ENCODE assay signal across 14 cellular contexts in genomic region chr20:4913147-4913546, GRCh38.
DNase-seq lines count a peak whose midpoint lies in the region; ATAC-seq and TF ChIP-seq lines count a peak whose summit lies in the region.
"Had no signal": no experiment of that assay in that cellular context is flagged by ENCODE, and none has a peak within 500 bp of the region (broad histone marks: within the 10 kb centered on the region; RNA-seq: fewer than 3 reads in every experiment).

No MANE protein-coding gene starts in this region.

- no peak overlapping the region for H2BK120ac ChIP-seq in trophoblast cell (ENCODE audit: insufficient read depth, low read length, poor library complexity)

- H3K4me3 Mint-ChIP-seq in endodermal cell, result peak overlapping the region; percentile 36

- no peak overlapping the region for H3K4me3 ChIP-seq in HUES48 (ENCODE audit: low read depth, low read length)
- H3K4me3 ChIP-seq in Jurkat, Clone E6-1 (ENCODE audit: low read length), result no peak overlapping the region
- H3K4me3 ChIP-seq in endodermal cell (ENCODE audit: low read length), result no peak overlapping the region
- no peak overlapping the region for H3K4me3 ChIP-seq in trophoblast cell (ENCODE audit: low read depth, low read length)
- no peak overlapping the region for H3K4me3 ChIP-seq in lower lobe of right lung
- H3K4me3 ChIP-seq: GM12878, K562 had no signal

- peaks cover 14% of the 10 kb centered on the region for H3K4me1 Mint-ChIP-seq in endodermal cell

- H4K91ac ChIP-seq in trophoblast cell (ENCODE audit: low read depth, low read length), result no peak overlapping the region

- H4K12ac ChIP-seq in trophoblast cell (ENCODE audit: low read depth, low read length), result no peak overlapping the region

- no peaks in the 10 kb centered on the region; the same call in 1 of the 2 replicates for H3K36me3 ChIP-seq in HUES48 (ENCODE audit: control insufficient read depth, insufficient read depth, low read length)
- H3K36me3 ChIP-seq in endodermal cell (ENCODE audit: control insufficient read depth, insufficient read depth, low read length), result peaks cover 9% of the 10 kb centered on the region
- H3K36me3 ChIP-seq in trophoblast cell (ENCODE audit: control insufficient read depth in 1 of 2, insufficient read depth in 2 of 2, low read length in 2 of 2), result peaks cover 0 to 4% of the 10 kb centered on the region in 2 experiments
- no peaks in the 10 kb centered on the region for H3K36me3 ChIP-seq in lower lobe of right lung
- H3K36me3 ChIP-seq: BE2C had no signal

- H3K4me2 ChIP-seq in trophoblast cell (ENCODE audit: low read length), result no peak overlapping the region

- no peak overlapping the region for H3K14ac ChIP-seq in trophoblast cell (ENCODE audit: low read length)

- H3K36me3 Mint-ChIP-seq in endodermal cell (ENCODE audit: low read depth), result peaks cover 12% of the 10 kb centered on the region

- no peak overlapping the region for H3K23ac ChIP-seq in trophoblast cell (ENCODE audit: low read length)

- no peak overlapping the region for H4K8ac ChIP-seq in trophoblast cell (ENCODE audit: low read depth, low read length)

- peak overlapping the region; percentile 36 for H3K27ac ChIP-seq in HUES48 (ENCODE audit: low read depth, low read length)
- H3K27ac ChIP-seq in endodermal cell (ENCODE audit: low read depth, low read length), result no peak overlapping the region
- H3K27ac ChIP-seq in trophoblast cell (ENCODE audit: low read depth, low read length), result no peak overlapping the region
- no peak overlapping the region for H3K27ac ChIP-seq in lower lobe of right lung
- H3K27ac ChIP-seq: C4-2B had no signal

- H3K9me3 ChIP-seq in HUES48 (ENCODE audit: control insufficient read depth, insufficient read depth, low read length) (no peaks in the 10 kb centered on the region), endodermal cell (ENCODE audit: control insufficient read depth, low read length) (peaks cover 21% of the 10 kb centered on the region), trophoblast cell (ENCODE audit: insufficient read depth, low read depth, low read length) (no peaks in the 10 kb centered on the region), lower lobe of right lung (no peaks in the 10 kb centered on the region)
- H3K9me3 ChIP-seq: BE2C had no signal

- H3K9ac ChIP-seq in HUES48 (ENCODE audit: low read depth, low read length) (no peak overlapping the region), endodermal cell (ENCODE audit: extremely low read depth, low read length, poor library complexity, severe bottlenecking) (no peak overlapping the region), trophoblast cell (ENCODE audit: low read length) (peak overlapping the region; percentile 2)

- WGBS in endodermal cell (ENCODE audit: insufficient coverage in 1 of 2, insufficient read length in 1 of 2), 2 experiments, result 87 to 100% methylated on average over 4 to 6 of the region's 7 CpGs
- no CpG with 5 or more reads among the region's 7 CpGs for WGBS in trophoblast cell (ENCODE audit: extremely low coverage, insufficient coverage, insufficient read length)

- ATAC-seq in lower lobe of right lung (no peak), GM18505 (IDR thresholded peaks at IDR 0.05; ENCODE audit: unreplicated experiment) (no peak)
- ATAC-seq in stimulated activated naive CD8-positive, alpha-beta T cell treated with anti-CD3 and anti-CD28 coated beads, Interleukin-15, Interleukin-2, amounts not matched to agents 100 U/mL and 50 U/mL, for 24 hours, result no peak
- ATAC-seq: K562 had no signal

- H3K18ac ChIP-seq in trophoblast cell (ENCODE audit: low read length), result no peak overlapping the region

- no peaks in the 10 kb centered on the region for H3K79me2 ChIP-seq in trophoblast cell (ENCODE audit: control insufficient read depth, insufficient read depth, low read length, poor library complexity)

- H3K27ac Mint-ChIP-seq in endodermal cell, result peak overlapping the region; percentile 94

- peaks cover 11% of the 10 kb centered on the region for H3K4me1 ChIP-seq in HUES48 (ENCODE audit: control insufficient read depth, insufficient read depth, low read length)
- no peaks in the 10 kb centered on the region for H3K4me1 ChIP-seq in endodermal cell (ENCODE audit: control insufficient read depth, insufficient read depth, low read length)
- no peaks in the 10 kb centered on the region for H3K4me1 ChIP-seq in trophoblast cell (ENCODE audit: control insufficient read depth in 1 of 2, insufficient read depth in 2 of 2, low read length in 2 of 2)
- peaks cover 16% of the 10 kb centered on the region for H3K4me1 ChIP-seq in lower lobe of right lung
- H3K4me1 ChIP-seq: BE2C had no signal

- TF ChIP-seq CTCF in endodermal cell (conservative IDR thresholded peaks at IDR 0.05), result no peak
- no peak for TF ChIP-seq CTCF in lower lobe of right lung (IDR thresholded peaks at IDR 0.05)

- H3K27me3 Mint-ChIP-seq in endodermal cell (ENCODE audit: insufficient read depth), result no peaks in the 10 kb centered on the region
- H3K27me3 Mint-ChIP-seq: CD4-positive, alpha-beta memory T cell had no signal

- H3K9me3 Mint-ChIP-seq in endodermal cell, result peaks cover 5% of the 10 kb centered on the region
- H3K9me3 Mint-ChIP-seq: CD4-positive, alpha-beta memory T cell had no signal

- H2AFZ ChIP-seq in trophoblast cell (ENCODE audit: insufficient read depth, low read length, poor library complexity), result no peak overlapping the region

- DNase-seq in Jurkat, Clone E6-1 (ENCODE audit: low read depth, low spot score), result peak; percentile 10
- DNase-seq in endodermal cell (no peak), trophoblast cell (no peak), lower lobe of right lung (no peak)
- no peak for DNase-seq in stimulated activated naive CD8-positive, alpha-beta T cell treated with anti-CD3 and anti-CD28 coated beads, Interleukin-15, Interleukin-2, amounts not matched to agents 100 U/mL and 50 U/mL, for 24 hours
- DNase-seq: BE2C; CD4-positive, alpha-beta memory T cell; DMS79; H7 had no signal

- no peak overlapping the region for H2AK5ac ChIP-seq in trophoblast cell (ENCODE audit: low read length)

- no peaks in the 10 kb centered on the region for H3K27me3 ChIP-seq in HUES48 (ENCODE audit: control insufficient read depth, insufficient read depth, low read length)
- H3K27me3 ChIP-seq in endodermal cell (ENCODE audit: control insufficient read depth, insufficient read depth, low read length, poor library complexity, severe bottlenecking), result no peaks in the 10 kb centered on the region
- no peaks in the 10 kb centered on the region for H3K27me3 ChIP-seq in trophoblast cell (ENCODE audit: insufficient read depth, low read length)
- no peaks in the 10 kb centered on the region for H3K27me3 ChIP-seq in lower lobe of right lung (ENCODE audit: low read depth)
- H3K27me3 ChIP-seq: BE2C had no signal

- TF ChIP-seq POLR2A in GM18505 (IDR thresholded peaks at IDR 0.05; ENCODE audit: borderline replicate concordance, extremely low read depth, insufficient read depth, insufficient read length), result no peak

- H2BK12ac ChIP-seq in trophoblast cell (ENCODE audit: low read length), result no peak overlapping the region

- no peaks in the 10 kb centered on the region for H3K79me1 ChIP-seq in trophoblast cell (ENCODE audit: low read length)

- no peak overlapping the region for H2BK5ac ChIP-seq in trophoblast cell (ENCODE audit: low read depth, low read length, poor library complexity)

- H3K4ac ChIP-seq in trophoblast cell (ENCODE audit: low read depth, low read length), result no peak overlapping the region

- intact Hi-C loops in lower lobe of right lung (cut with DNase I), result no loop called here
